Comparison of ENCODE assay signal across 10 cellular contexts in genomic region chr16:74448990-74449389, GRCh38. TPM values are rescaled to one million over a fixed set of nuclear protein-coding genes. Genes with fewer than 3 reads are reported as not detected.
DNase-seq lines count a peak whose midpoint lies in the region.
"Had no signal": no experiment of that assay in that cellular context is flagged by ENCODE, and none has a peak within 500 bp of the region (broad histone marks: within the 10 kb centered on the region; RNA-seq: fewer than 3 reads in every experiment).

No MANE protein-coding gene starts in this region.

- H3K4me1 Mint-ChIP-seq in activated naive CD4-positive, alpha-beta T cell treated with anti-CD3 and anti-CD28 coated beads for 36 hours (ENCODE audit: low read depth): no peaks in the 10 kb centered on the region

- no peak overlapping the region for H3K4me3 Mint-ChIP-seq in activated naive CD4-positive, alpha-beta T cell treated with anti-CD3 and anti-CD28 coated beads for 36 hours

- H3K27ac Mint-ChIP-seq in activated naive CD4-positive, alpha-beta T cell treated with anti-CD3 and anti-CD28 coated beads for 36 hours: no peak overlapping the region

- H3K36me3 Mint-ChIP-seq in activated naive CD4-positive, alpha-beta T cell treated with anti-CD3 and anti-CD28 coated beads for 36 hours (ENCODE audit: low read depth): peaks cover 28% of the 10 kb centered on the region

- no peak overlapping the region for H3K9ac ChIP-seq in rectal smooth muscle tissue (ENCODE audit: low read length)

- in situ Hi-C loops in Caki2 (cut with HindIII; ENCODE audit: low pct_unique_long_range_greater_than_20kb, low sequenced_read_pairs): no loop called here

- intact Hi-C loops in activated naive CD4-positive, alpha-beta T cell treated with anti-CD3 and anti-CD28 coated beads for 36 hours (cut with micrococcal nuclease): no loop called here

- H3K27ac ChIP-seq in rectal smooth muscle tissue (ENCODE audit: low read depth, low read length): peak overlapping the region; percentile 16
- H3K27ac ChIP-seq: neutrophil, VCaP had no signal

- H3K4me1 ChIP-seq in rectal smooth muscle tissue (ENCODE audit: control insufficient read depth, insufficient read depth, low read length): no peaks in the 10 kb centered on the region

- H3K4me3 ChIP-seq in rectal smooth muscle tissue (ENCODE audit: low read length): no peak overlapping the region

- no peaks in the 10 kb centered on the region for H3K27me3 ChIP-seq in rectal smooth muscle tissue (ENCODE audit: control insufficient read depth, insufficient read depth, low read length)
- H3K27me3 ChIP-seq: neutrophil had no signal

- peaks cover 19% of the 10 kb centered on the region for H3K36me3 ChIP-seq in rectal smooth muscle tissue (ENCODE audit: control insufficient read depth, insufficient read depth, low read length)

- CTCF ChIA-PET in activated naive CD4-positive, alpha-beta T cell treated with anti-CD3 and anti-CD28 coated beads for 36 hours (lab: Charles Lee): no interaction called here

- H3K9me3 Mint-ChIP-seq in activated naive CD4-positive, alpha-beta T cell treated with anti-CD3 and anti-CD28 coated beads for 36 hours: no peaks in the 10 kb centered on the region

- DNase-seq in Caki2 (ENCODE audit: low read depth): peak; percentile 73
- peak; percentile 38 for DNase-seq in T1000 (lab: John Stamatoyannopoulos, UW)
- peak; percentile 76 for DNase-seq in glomerular endothelial cell (ENCODE audit: extremely low read depth, low read depth, low spot score)
- no peak for DNase-seq in NOMO-1 treated with dmso at 0.1 percent for 144 hours (lab: John Stamatoyannopoulos, UW; ENCODE audit: unreplicated experiment)
- no peak for DNase-seq in NCI-H128 (lab: John Stamatoyannopoulos, UW; ENCODE audit: unreplicated experiment)
- no peak for DNase-seq in activated naive CD4-positive, alpha-beta T cell treated with anti-CD3 and anti-CD28 coated beads for 36 hours
- no peak for DNase-seq in occipital lobe (lab: John Stamatoyannopoulos, UW)

- H3K27me3 Mint-ChIP-seq in activated naive CD4-positive, alpha-beta T cell treated with anti-CD3 and anti-CD28 coated beads for 36 hours (ENCODE audit: low read depth): no peaks in the 10 kb centered on the region

RNA-seq across cellular contexts. Expression of gene CLEC18B, which starts 27.7 kb away (rescaled TPM):
- 6.7 TPM in 1 of 2 replicates, not detected in the other for total RNA-seq in Caki2 (2014; rRNA removed; shearing (Covaris generic); ENCODE audit: low replicate concordance)
- total RNA-seq in glomerular endothelial cell (0.58 TPM in 1 of 2 replicates, not detected in the other), occipital lobe (1.1 TPM)
- total RNA-seq in activated naive CD4-positive, alpha-beta T cell treated with anti-CD3 and anti-CD28 coated beads for 36 hours: not detected

Comparison
In these comparisons a context has a peak if more than half of its experiments do, and no peak if none do; other contexts are left out.
1. DNase-seq: peak in Caki2 (single experiment), T1000 (single experiment) and glomerular endothelial cell (single experiment); none in NOMO-1 treated with dmso at 0.1 percent for 144 hours (single experiment), NCI-H128 (single experiment), activated naive CD4-positive, alpha-beta T cell treated with anti-CD3 and anti-CD28 coated beads for 36 hours (single experiment) and occipital lobe (single experiment).